Comparison of ENCODE assay signal across 27 cellular contexts in genomic region chr3:192911293-192911692, GRCh38.
"Had no signal": no experiment of that assay in that cellular context is flagged by ENCODE, and none has a peak within 500 bp of the region (broad histone marks: within the 10 kb centered on the region; RNA-seq: fewer than 3 reads in every experiment).

No MANE protein-coding gene starts in this region.

- H3K27me3 Mint-ChIP-seq: stimulated activated memory B cell treated with anti-CD40 and anti-IgM and Interleukin-4, amounts not matched to agents 10 μg/mL and 1 μg/mL and 100 μg/mL, for 72 hours had no signal

- H3K9me3 ChIP-seq: colonic mucosa, gastrocnemius medialis, heart left ventricle, lower lobe of right lung, psoas muscle, sigmoid colon, thoracic aorta, transverse colon, vagina had no signal

- DNase-seq: colonic mucosa; effector CD8-positive, alpha-beta T cell; endodermal cell; foreskin fibroblast; gastrocnemius medialis; heart left ventricle; hippocampal formation; immature natural killer cell; islet precursor cell; left ventricle myocardium superior; lower lobe of right lung; naive thymus-derived CD8-positive, alpha-beta T cell; nephron progenitor cell; nucleus accumbens; psoas muscle; right cardiac atrium; sigmoid colon; stimulated activated CD4-positive, alpha-beta T cell treated with anti-CD3 and anti-CD28 coated beads, Interleukin-4, amount 100 ng/mL, for 4 hours; stimulated activated naive CD8-positive, alpha-beta T cell treated with anti-CD3 and anti-CD28 coated beads, Interleukin-15, Interleukin-2, amounts not matched to agents 100 U/mL and 50 U/mL, for 24 hours; substantia nigra; transverse colon had no signal

- H3K4me1 ChIP-seq: colonic mucosa had no signal

- H3K9me3 Mint-ChIP-seq: dendritic cell treated with granulocyte-macrophage colony-stimulating factor and Interleukin-4, amounts not matched to agents 40 ng/mL and 50 ng/mL, for 4 days; endodermal cell; nephron progenitor cell; stimulated activated memory B cell treated with anti-CD40 and anti-IgM and Interleukin-4, amounts not matched to agents 10 μg/mL and 1 μg/mL and 100 μg/mL, for 72 hours had no signal

- H3K27ac Mint-ChIP-seq: dendritic cell treated with granulocyte-macrophage colony-stimulating factor and Interleukin-4, amounts not matched to agents 40 ng/mL and 50 ng/mL, for 4 days; endodermal cell; immature natural killer cell; naive thymus-derived CD8-positive, alpha-beta T cell; nephron progenitor cell; stimulated activated memory B cell treated with anti-CD40 and anti-IgM and Interleukin-4, amounts not matched to agents 10 μg/mL and 1 μg/mL and 100 μg/mL, for 72 hours had no signal

- H3K36me3 Mint-ChIP-seq: stimulated activated memory B cell treated with anti-CD40 and anti-IgM and Interleukin-4, amounts not matched to agents 10 μg/mL and 1 μg/mL and 100 μg/mL, for 72 hours had no signal

- H3K4me3 Mint-ChIP-seq: dendritic cell treated with granulocyte-macrophage colony-stimulating factor and Interleukin-4, amounts not matched to agents 40 ng/mL and 50 ng/mL, for 4 days; endodermal cell; immature natural killer cell; naive thymus-derived CD8-positive, alpha-beta T cell; nephron progenitor cell; stimulated activated memory B cell treated with anti-CD40 and anti-IgM and Interleukin-4, amounts not matched to agents 10 μg/mL and 1 μg/mL and 100 μg/mL, for 72 hours had no signal

- H3K36me3 ChIP-seq: colonic mucosa, gastrocnemius medialis, heart left ventricle, lower lobe of right lung, sigmoid colon, thoracic aorta, transverse colon, vagina had no signal

- ATAC-seq: esophagus mucosa; gastrocnemius medialis; heart left ventricle; left ventricle myocardium superior; lower lobe of right lung; naive thymus-derived CD8-positive, alpha-beta T cell; psoas muscle; right cardiac atrium; stimulated activated memory B cell treated with anti-CD40 and anti-IgM and Interleukin-4, amounts not matched to agents 10 μg/mL and 1 μg/mL and 100 μg/mL, for 72 hours; stimulated activated naive CD8-positive, alpha-beta T cell treated with anti-CD3 and anti-CD28 coated beads, Interleukin-15, Interleukin-2, amounts not matched to agents 100 U/mL and 50 U/mL, for 24 hours had no signal

- H3K4me3 ChIP-seq: colonic mucosa, gastrocnemius medialis, heart left ventricle, lower lobe of right lung, psoas muscle, sigmoid colon, thoracic aorta, transverse colon, vagina had no signal

- H3K27me3 ChIP-seq: colonic mucosa, gastrocnemius medialis, sigmoid colon, vagina had no signal

- H3K27ac ChIP-seq: colonic mucosa, epithelial cell of prostate, gastrocnemius medialis, heart left ventricle, lower lobe of right lung, psoas muscle, sigmoid colon, thoracic aorta, transverse colon, vagina had no signal
